1 cellular context compared by ENCODE assay signal in genomic region chr12:117518594-117519270, GRCh38.
TF ChIP-seq lines count a peak whose summit lies in the region.

No MANE protein-coding gene starts in this region.

TF ChIP-seq in HepG2, 621 proteins besides CTCF, POLR2A, EP300 and RAD21 (continued from another document and continues in another):
- TF ChIP-seq, protein P1, sequence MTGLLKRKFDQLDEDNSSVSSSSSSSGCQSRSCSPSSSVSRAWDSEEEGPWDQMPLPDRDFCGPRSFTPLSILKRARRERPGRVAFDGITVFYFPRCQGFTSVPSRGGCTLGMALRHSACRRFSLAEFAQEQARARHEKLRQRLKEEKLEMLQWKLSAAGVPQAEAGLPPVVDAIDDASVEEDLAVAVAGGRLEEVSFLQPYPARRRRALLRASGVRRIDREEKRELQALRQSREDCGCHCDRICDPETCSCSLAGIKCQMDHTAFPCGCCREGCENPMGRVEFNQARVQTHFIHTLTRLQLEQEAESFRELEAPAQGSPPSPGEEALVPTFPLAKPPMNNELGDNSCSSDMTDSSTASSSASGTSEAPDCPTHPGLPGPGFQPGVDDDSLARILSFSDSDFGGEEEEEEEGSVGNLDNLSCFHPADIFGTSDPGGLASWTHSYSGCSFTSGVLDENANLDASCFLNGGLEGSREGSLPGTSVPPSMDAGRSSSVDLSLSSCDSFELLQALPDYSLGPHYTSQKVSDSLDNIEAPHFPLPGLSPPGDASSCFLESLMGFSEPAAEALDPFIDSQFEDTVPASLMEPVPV (CRISPR knock-in tag; IDR thresholded peaks at IDR 0.05) = no peak
- TF ChIP-seq ATF3 (CRISPR knock-in tag; IDR thresholded peaks at IDR 0.05) = no peak
- TF ChIP-seq FOXA3 (CRISPR knock-in tag; IDR thresholded peaks at IDR 0.05) = peak; percentile 67
- peak; percentile 78 for TF ChIP-seq SALL1 (CRISPR knock-in tag; IDR thresholded peaks at IDR 0.05)
- TF ChIP-seq, protein P2, sequence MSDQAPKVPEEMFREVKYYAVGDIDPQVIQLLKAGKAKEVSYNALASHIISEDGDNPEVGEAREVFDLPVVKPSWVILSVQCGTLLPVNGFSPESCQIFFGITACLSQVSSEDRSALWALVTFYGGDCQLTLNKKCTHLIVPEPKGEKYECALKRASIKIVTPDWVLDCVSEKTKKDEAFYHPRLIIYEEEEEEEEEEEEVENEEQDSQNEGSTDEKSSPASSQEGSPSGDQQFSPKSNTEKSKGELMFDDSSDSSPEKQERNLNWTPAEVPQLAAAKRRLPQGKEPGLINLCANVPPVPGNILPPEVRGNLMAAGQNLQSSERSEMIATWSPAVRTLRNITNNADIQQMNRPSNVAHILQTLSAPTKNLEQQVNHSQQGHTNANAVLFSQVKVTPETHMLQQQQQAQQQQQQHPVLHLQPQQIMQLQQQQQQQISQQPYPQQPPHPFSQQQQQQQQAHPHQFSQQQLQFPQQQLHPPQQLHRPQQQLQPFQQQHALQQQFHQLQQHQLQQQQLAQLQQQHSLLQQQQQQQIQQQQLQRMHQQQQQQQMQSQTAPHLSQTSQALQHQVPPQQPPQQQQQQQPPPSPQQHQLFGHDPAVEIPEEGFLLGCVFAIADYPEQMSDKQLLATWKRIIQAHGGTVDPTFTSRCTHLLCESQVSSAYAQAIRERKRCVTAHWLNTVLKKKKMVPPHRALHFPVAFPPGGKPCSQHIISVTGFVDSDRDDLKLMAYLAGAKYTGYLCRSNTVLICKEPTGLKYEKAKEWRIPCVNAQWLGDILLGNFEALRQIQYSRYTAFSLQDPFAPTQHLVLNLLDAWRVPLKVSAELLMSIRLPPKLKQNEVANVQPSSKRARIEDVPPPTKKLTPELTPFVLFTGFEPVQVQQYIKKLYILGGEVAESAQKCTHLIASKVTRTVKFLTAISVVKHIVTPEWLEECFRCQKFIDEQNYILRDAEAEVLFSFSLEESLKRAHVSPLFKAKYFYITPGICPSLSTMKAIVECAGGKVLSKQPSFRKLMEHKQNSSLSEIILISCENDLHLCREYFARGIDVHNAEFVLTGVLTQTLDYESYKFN (CRISPR knock-in tag; conservative IDR thresholded peaks at IDR 0.05) = peak; percentile 80
- TF ChIP-seq FOXO1 (CRISPR knock-in tag; IDR thresholded peaks at IDR 0.05) = peak; percentile 67
- peak; percentile 68; the same call in 1 of the 2 replicates for TF ChIP-seq TBX2 (CRISPR knock-in tag; IDR thresholded peaks at IDR 0.05; ENCODE audit: borderline replicate concordance)
- TF ChIP-seq, protein P3, sequence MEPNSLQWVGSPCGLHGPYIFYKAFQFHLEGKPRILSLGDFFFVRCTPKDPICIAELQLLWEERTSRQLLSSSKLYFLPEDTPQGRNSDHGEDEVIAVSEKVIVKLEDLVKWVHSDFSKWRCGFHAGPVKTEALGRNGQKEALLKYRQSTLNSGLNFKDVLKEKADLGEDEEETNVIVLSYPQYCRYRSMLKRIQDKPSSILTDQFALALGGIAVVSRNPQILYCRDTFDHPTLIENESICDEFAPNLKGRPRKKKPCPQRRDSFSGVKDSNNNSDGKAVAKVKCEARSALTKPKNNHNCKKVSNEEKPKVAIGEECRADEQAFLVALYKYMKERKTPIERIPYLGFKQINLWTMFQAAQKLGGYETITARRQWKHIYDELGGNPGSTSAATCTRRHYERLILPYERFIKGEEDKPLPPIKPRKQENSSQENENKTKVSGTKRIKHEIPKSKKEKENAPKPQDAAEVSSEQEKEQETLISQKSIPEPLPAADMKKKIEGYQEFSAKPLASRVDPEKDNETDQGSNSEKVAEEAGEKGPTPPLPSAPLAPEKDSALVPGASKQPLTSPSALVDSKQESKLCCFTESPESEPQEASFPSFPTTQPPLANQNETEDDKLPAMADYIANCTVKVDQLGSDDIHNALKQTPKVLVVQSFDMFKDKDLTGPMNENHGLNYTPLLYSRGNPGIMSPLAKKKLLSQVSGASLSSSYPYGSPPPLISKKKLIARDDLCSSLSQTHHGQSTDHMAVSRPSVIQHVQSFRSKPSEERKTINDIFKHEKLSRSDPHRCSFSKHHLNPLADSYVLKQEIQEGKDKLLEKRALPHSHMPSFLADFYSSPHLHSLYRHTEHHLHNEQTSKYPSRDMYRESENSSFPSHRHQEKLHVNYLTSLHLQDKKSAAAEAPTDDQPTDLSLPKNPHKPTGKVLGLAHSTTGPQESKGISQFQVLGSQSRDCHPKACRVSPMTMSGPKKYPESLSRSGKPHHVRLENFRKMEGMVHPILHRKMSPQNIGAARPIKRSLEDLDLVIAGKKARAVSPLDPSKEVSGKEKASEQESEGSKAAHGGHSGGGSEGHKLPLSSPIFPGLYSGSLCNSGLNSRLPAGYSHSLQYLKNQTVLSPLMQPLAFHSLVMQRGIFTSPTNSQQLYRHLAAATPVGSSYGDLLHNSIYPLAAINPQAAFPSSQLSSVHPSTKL (CRISPR knock-in tag; IDR thresholded peaks at IDR 0.05) = peak; percentile 79
- TF ChIP-seq NONO (IDR thresholded peaks at IDR 0.05) = no peak
- 0 out of 2 replicates have a peak, but pooled peaks have one; percentile 23 for TF ChIP-seq NONO (CRISPR knock-in tag; conservative IDR thresholded peaks at IDR 0.05)
- TF ChIP-seq HHEX (CRISPR knock-in tag; IDR thresholded peaks at IDR 0.05) = peak; percentile 87
- 0 out of 2 replicates have a peak, but pooled peaks have one; percentile 20 for TF ChIP-seq ADNP (CRISPR knock-in tag; IDR thresholded peaks at IDR 0.05)
- no peak for TF ChIP-seq MBD4 (IDR thresholded peaks at IDR 0.05; ENCODE audit: borderline replicate concordance, low read length)
- 0 out of 2 replicates have a peak, but pooled peaks have one; percentile 27 for TF ChIP-seq ZNF501 (CRISPR knock-in tag; IDR thresholded peaks at IDR 0.05)
- TF ChIP-seq ISL2 (CRISPR knock-in tag; IDR thresholded peaks at IDR 0.05) = peak; percentile 21; the same call in 1 of the 2 replicates
- TF ChIP-seq, protein P4, sequence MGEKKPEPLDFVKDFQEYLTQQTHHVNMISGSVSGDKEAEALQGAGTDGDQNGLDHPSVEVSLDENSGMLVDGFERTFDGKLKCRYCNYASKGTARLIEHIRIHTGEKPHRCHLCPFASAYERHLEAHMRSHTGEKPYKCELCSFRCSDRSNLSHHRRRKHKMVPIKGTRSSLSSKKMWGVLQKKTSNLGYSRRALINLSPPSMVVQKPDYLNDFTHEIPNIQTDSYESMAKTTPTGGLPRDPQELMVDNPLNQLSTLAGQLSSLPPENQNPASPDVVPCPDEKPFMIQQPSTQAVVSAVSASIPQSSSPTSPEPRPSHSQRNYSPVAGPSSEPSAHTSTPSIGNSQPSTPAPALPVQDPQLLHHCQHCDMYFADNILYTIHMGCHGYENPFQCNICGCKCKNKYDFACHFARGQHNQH (CRISPR knock-in tag; IDR thresholded peaks at IDR 0.05) = peak; percentile 37; the same call in 1 of the 2 replicates
- no peak for TF ChIP-seq PAF1 (CRISPR knock-in tag; IDR thresholded peaks at IDR 0.05)
- TF ChIP-seq NCOR1 (IDR thresholded peaks at IDR 0.05; ENCODE audit: borderline replicate concordance, low read length) = peak; percentile 80; the same call in 1 of the 2 replicates
- TF ChIP-seq LCORL (IDR thresholded peaks at IDR 0.05) = no peak
- TF ChIP-seq LCORL (CRISPR knock-in tag; IDR thresholded peaks at IDR 0.05) = peak; percentile 42; the same call in 1 of the 2 replicates
- TF ChIP-seq, protein P5, sequence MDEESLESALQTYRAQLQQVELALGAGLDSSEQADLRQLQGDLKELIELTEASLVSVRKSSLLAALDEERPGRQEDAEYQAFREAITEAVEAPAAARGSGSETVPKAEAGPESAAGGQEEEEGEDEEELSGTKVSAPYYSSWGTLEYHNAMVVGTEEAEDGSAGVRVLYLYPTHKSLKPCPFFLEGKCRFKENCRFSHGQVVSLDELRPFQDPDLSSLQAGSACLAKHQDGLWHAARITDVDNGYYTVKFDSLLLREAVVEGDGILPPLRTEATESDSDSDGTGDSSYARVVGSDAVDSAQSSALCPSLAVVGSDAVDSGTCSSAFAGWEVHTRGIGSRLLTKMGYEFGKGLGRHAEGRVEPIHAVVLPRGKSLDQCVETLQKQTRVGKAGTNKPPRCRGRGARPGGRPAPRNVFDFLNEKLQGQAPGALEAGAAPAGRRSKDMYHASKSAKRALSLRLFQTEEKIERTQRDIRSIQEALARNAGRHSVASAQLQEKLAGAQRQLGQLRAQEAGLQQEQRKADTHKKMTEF (CRISPR knock-in tag; IDR thresholded peaks at IDR 0.05) = peak; percentile 24; the same call in 1 of the 2 replicates
- peak; percentile 48; the same call in 1 of the 2 replicates for TF ChIP-seq HNF4G (IDR thresholded peaks at IDR 0.05; ENCODE audit: borderline replicate concordance, low read depth, low read length)
- TF ChIP-seq HNF4G (CRISPR knock-in tag; IDR thresholded peaks at IDR 0.05; ENCODE audit: borderline replicate concordance, low read depth) = no peak
- TF ChIP-seq, protein P6, sequence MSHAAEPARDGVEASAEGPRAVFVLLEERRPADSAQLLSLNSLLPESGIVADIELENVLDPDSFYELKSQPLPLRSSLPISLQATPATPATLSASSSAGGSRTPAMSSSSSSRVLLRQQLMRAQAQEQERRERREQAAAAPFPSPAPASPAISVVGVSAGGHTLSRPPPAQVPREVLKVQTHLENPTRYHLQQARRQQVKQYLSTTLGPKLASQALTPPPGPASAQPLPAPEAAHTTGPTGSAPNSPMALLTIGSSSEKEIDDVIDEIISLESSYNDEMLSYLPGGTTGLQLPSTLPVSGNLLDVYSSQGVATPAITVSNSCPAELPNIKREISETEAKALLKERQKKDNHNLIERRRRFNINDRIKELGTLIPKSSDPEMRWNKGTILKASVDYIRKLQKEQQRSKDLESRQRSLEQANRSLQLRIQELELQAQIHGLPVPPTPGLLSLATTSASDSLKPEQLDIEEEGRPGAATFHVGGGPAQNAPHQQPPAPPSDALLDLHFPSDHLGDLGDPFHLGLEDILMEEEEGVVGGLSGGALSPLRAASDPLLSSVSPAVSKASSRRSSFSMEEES (CRISPR knock-in tag; IDR thresholded peaks at IDR 0.05) = peak; percentile 90
- TF ChIP-seq TEAD3 (CRISPR knock-in tag; optimal IDR thresholded peaks at IDR 0.05; ENCODE audit: borderline replicate concordance) = peak; percentile 86
- no peak for TF ChIP-seq FOXA1 (IDR thresholded peaks at IDR 0.05)
- peak; percentile 69; the same call in 1 of the 2 replicates for TF ChIP-seq FOXA1 (CRISPR knock-in tag; IDR thresholded peaks at IDR 0.05)
- TF ChIP-seq RXRB (CRISPR knock-in tag; IDR thresholded peaks at IDR 0.05; ENCODE audit: borderline replicate concordance) = peak; percentile 53; the same call in 1 of the 2 replicates
- peak; percentile 85; the same call in 1 of the 2 replicates for TF ChIP-seq SOX5 (CRISPR knock-in tag; IDR thresholded peaks at IDR 0.05; ENCODE audit: borderline replicate concordance)
- 0 out of 2 replicates have a peak, but pooled peaks have one; percentile 36 for TF ChIP-seq PHF21A (CRISPR knock-in tag; IDR thresholded peaks at IDR 0.05)
- TF ChIP-seq, protein P7, sequence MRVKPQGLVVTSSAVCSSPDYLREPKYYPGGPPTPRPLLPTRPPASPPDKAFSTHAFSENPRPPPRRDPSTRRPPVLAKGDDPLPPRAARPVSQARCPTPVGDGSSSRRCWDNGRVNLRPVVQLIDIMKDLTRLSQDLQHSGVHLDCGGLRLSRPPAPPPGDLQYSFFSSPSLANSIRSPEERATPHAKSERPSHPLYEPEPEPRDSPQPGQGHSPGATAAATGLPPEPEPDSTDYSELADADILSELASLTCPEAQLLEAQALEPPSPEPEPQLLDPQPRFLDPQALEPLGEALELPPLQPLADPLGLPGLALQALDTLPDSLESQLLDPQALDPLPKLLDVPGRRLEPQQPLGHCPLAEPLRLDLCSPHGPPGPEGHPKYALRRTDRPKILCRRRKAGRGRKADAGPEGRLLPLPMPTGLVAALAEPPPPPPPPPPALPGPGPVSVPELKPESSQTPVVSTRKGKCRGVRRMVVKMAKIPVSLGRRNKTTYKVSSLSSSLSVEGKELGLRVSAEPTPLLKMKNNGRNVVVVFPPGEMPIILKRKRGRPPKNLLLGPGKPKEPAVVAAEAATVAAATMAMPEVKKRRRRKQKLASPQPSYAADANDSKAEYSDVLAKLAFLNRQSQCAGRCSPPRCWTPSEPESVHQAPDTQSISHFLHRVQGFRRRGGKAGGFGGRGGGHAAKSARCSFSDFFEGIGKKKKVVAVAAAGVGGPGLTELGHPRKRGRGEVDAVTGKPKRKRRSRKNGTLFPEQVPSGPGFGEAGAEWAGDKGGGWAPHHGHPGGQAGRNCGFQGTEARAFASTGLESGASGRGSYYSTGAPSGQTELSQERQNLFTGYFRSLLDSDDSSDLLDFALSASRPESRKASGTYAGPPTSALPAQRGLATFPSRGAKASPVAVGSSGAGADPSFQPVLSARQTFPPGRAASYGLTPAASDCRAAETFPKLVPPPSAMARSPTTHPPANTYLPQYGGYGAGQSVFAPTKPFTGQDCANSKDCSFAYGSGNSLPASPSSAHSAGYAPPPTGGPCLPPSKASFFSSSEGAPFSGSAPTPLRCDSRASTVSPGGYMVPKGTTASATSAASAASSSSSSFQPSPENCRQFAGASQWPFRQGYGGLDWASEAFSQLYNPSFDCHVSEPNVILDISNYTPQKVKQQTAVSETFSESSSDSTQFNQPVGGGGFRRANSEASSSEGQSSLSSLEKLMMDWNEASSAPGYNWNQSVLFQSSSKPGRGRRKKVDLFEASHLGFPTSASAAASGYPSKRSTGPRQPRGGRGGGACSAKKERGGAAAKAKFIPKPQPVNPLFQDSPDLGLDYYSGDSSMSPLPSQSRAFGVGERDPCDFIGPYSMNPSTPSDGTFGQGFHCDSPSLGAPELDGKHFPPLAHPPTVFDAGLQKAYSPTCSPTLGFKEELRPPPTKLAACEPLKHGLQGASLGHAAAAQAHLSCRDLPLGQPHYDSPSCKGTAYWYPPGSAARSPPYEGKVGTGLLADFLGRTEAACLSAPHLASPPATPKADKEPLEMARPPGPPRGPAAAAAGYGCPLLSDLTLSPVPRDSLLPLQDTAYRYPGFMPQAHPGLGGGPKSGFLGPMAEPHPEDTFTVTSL (CRISPR knock-in tag; IDR thresholded peaks at IDR 0.05; ENCODE audit: borderline replicate concordance) = peak; percentile 53; the same call in 1 of the 2 replicates
- no peak for TF ChIP-seq ZNF569 (CRISPR knock-in tag; IDR thresholded peaks at IDR 0.05; ENCODE audit: borderline replicate concordance)
- TF ChIP-seq LRRFIP1 (CRISPR knock-in tag; conservative IDR thresholded peaks at IDR 0.05) = no peak
- TF ChIP-seq ZBTB7B (CRISPR knock-in tag; IDR thresholded peaks at IDR 0.05) = 0 out of 2 replicates have a peak, but pooled peaks have one; percentile 64
